ENCODE assay signal across 20 cellular contexts in the genomic region with DNA sequence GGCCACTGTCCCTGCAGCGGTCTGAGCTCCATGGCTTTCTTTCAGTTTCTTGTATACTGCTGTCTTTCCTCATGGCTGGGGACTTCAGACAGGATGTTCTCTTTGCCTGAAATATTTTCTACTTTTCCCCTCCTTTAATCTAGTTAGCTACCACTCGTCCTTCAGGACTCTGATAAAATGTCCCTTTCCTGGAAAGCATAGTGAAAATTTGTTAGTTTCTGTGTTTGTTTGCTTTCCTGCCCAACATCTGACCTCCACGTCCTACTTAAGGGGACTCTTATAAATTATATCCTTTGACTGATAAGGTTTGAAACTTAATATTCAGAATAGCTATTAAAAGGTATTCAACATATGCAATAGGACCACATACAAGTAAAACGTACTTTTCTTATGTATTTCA. TPM values are rescaled to one million over a fixed set of nuclear protein-coding genes. Genes with fewer than 3 reads are reported as not detected.
DNase-seq lines count a peak whose midpoint lies in the region; ATAC-seq and TF ChIP-seq lines count a peak whose summit lies in the region.
"Had no signal": no experiment of that assay in that cellular context is flagged by ENCODE, and none has a peak within 500 bp of the region (broad histone marks: within the 10 kb centered on the region; RNA-seq: fewer than 3 reads in every experiment).

No MANE protein-coding gene starts in this region.

- POLR2A ChIA-PET in IMR-90 (lab: Charles Lee; ENCODE audit: unreplicated experiment), result no interaction called here

- H2AFZ ChIP-seq in IMR-90 (replicated peaks; ENCODE audit: low read length, poor library complexity), result no peak overlapping the region
- no peak overlapping the region for H2AFZ ChIP-seq in OCI-LY3 (ENCODE audit: low read depth, low read length)

- no peaks in the 10 kb centered on the region for H3K79me1 ChIP-seq in IMR-90 (ENCODE audit: low read depth in 1 of 2, low read length in 2 of 2)

- H2AK9ac ChIP-seq in IMR-90 (replicated peaks; ENCODE audit: low read depth, low read length, poor library complexity), result no peak overlapping the region

- H3K4ac ChIP-seq in IMR-90 (ENCODE audit: low read depth, low read length), result no peak overlapping the region

- 0 out of 3 replicates have a peak overlapping the region, but pooled peaks have one; percentile 10 for H2BK15ac ChIP-seq in IMR-90 (ENCODE audit: low read depth, low read length)

- no peaks in the 10 kb centered on the region for H3K79me2 ChIP-seq in OCI-LY3 (ENCODE audit: low read length)

- H3K36me3 ChIP-seq in IMR-90 (ENCODE audit: control insufficient read depth, insufficient read depth, low read length) (no peaks in the 10 kb centered on the region), OCI-LY3 (replicated peaks; ENCODE audit: low read depth, low read length) (no peaks in the 10 kb centered on the region), right lobe of liver (no peaks in the 10 kb centered on the region), upper lobe of right lung (no peaks in the 10 kb centered on the region)
- H3K36me3 ChIP-seq: BE2C had no signal

- H2AK5ac ChIP-seq in IMR-90 (ENCODE audit: low read depth, low read length), result no peak overlapping the region

- peak overlapping the region; percentile 16 for H2BK120ac ChIP-seq in IMR-90 (ENCODE audit: low read depth, low read length)

- ATAC-seq in IMR-90 (ENCODE audit: low read depth) (no peak), right lobe of liver (peak in 3 of 4 donors; percentile 20 to 43 (median 31)), upper lobe of right lung (no peak)
- ATAC-seq: GM12878 had no signal

- no peak overlapping the region for H3K9ac ChIP-seq in IMR-90 (ENCODE audit: low read depth, low read length)
- H3K9ac ChIP-seq in OCI-LY3 (ENCODE audit: low read length), result no peak overlapping the region

- H3K27me3 ChIP-seq in IMR-90 (ENCODE audit: control insufficient read depth, insufficient read depth, low read length), result no peaks in the 10 kb centered on the region; the same call in 1 of the 2 replicates
- H3K27me3 ChIP-seq in OCI-LY3 (ENCODE audit: low read depth, low read length), result peaks cover 32% of the 10 kb centered on the region
- H3K27me3 ChIP-seq in right lobe of liver, result no peaks in the 10 kb centered on the region
- H3K27me3 ChIP-seq in upper lobe of right lung, result peaks cover 12% of the 10 kb centered on the region

- H3K4me1 ChIP-seq in IMR-90 (ENCODE audit: control insufficient read depth, insufficient read depth, low read length), result peaks cover 6% of the 10 kb centered on the region
- peaks cover 17% of the 10 kb centered on the region for H3K4me1 ChIP-seq in OCI-LY3 (ENCODE audit: low read length)
- peaks cover 0 to 3% (median 0%) of the 10 kb centered on the region in 4 donors for H3K4me1 ChIP-seq in right lobe of liver
- no peaks in the 10 kb centered on the region for H3K4me1 ChIP-seq in upper lobe of right lung
- H3K4me1 ChIP-seq: BE2C had no signal

- intact Hi-C loops in IMR-90 (cut with micrococcal nuclease), result no loop called here
- intact Hi-C loops in right lobe of liver (cut with DNase I), result no loop called here
- intact Hi-C loops in upper lobe of right lung (cut with DNase I), result no loop called here

- TF ChIP-seq CTCF in IMR-90 (conservative IDR thresholded peaks at IDR 0.05; ENCODE audit: low read depth, low read length), result no peak
- TF ChIP-seq CTCF in OCI-LY3 (IDR thresholded peaks at IDR 0.05; ENCODE audit: low read depth, low read length), result no peak
- TF ChIP-seq CTCF in right lobe of liver (IDR thresholded peaks at IDR 0.05), result no peak
- TF ChIP-seq CTCF in upper lobe of right lung (IDR thresholded peaks at IDR 0.05), result no peak

- H4K8ac ChIP-seq in IMR-90 (ENCODE audit: low read depth in 2 of 2, low read length in 2 of 2), result no peak overlapping the region

- CTCF ChIA-PET in IMR-90 (lab: Yijun Ruan, JAX), result interaction anchor here (0.9 to 3.2 kb wide), 4 partner anchors 12 to 242 kb away, joined by 3 to 16 read pairs (median 7); no protein-coding TSS in a partner anchor

- no peaks in the 10 kb centered on the region for H3K9me1 ChIP-seq in IMR-90 (ENCODE audit: insufficient read depth, low read length)

- H3K4me3 ChIP-seq in IMR-90 (ENCODE audit: insufficient read depth, low read depth, low read length) (no peak overlapping the region), OCI-LY3 (ENCODE audit: low read length) (0 out of 2 replicates have a peak overlapping the region, but pooled peaks have one; percentile 10), right lobe of liver (no peak overlapping the region), upper lobe of right lung (no peak overlapping the region)
- H3K4me3 ChIP-seq: GM12878 had no signal

- H2BK5ac ChIP-seq in IMR-90 (ENCODE audit: low read depth, low read length, poor library complexity, severe bottlenecking), result no peak overlapping the region

- H2BK20ac ChIP-seq in IMR-90 (ENCODE audit: low read depth, low read length), result no peak overlapping the region

- no peak overlapping the region for H4K5ac ChIP-seq in IMR-90 (ENCODE audit: low read depth, low read length)

- H4K91ac ChIP-seq in IMR-90 (ENCODE audit: insufficient read depth, low read depth, low read length), result no peak overlapping the region

- TF ChIP-seq RAD21 in IMR-90 (IDR thresholded peaks at IDR 0.05; ENCODE audit: low read length), result no peak

- no peak overlapping the region for H3K4me2 ChIP-seq in IMR-90 (ENCODE audit: low read depth, low read length)
- H3K4me2 ChIP-seq in OCI-LY3 (ENCODE audit: low read length), result peak overlapping the region; percentile 43

- no peaks in the 10 kb centered on the region for H4K20me1 ChIP-seq in IMR-90 (ENCODE audit: insufficient read depth, low read length)
- H4K20me1 ChIP-seq in OCI-LY3 (ENCODE audit: insufficient read depth, low read length), result no peaks in the 10 kb centered on the region

- in situ Hi-C loops in IMR-90 (cut with MboI; ENCODE audit: low sequenced_read_pairs), result no loop called here

- no peak overlapping the region for H3K18ac ChIP-seq in IMR-90 (ENCODE audit: low read depth, low read length)

- H3K23ac ChIP-seq in IMR-90 (ENCODE audit: low read depth, low read length), result no peak overlapping the region

- WGBS in IMR-90 (ENCODE audit: extremely low coverage in 2 of 2, insufficient read length in 1 of 2), 2 experiments, result 60% methylated on average over 1 of the region's 4 CpGs; no CpG with 5 or more reads in 1 of the 2 experiments
- 34% methylated on average over 4 of the region's 4 CpGs for WGBS in right lobe of liver (ENCODE audit: insufficient coverage, low coverage, low lambda C conversion rate, missing lambda C conversion rate)

- no peaks in the 10 kb centered on the region for H3K9me3 ChIP-seq in IMR-90 (ENCODE audit: control insufficient read depth, insufficient read depth, low read length)
- H3K9me3 ChIP-seq in OCI-LY3 (ENCODE audit: insufficient read depth, low read length), result no peaks in the 10 kb centered on the region
- no peaks in the 10 kb centered on the region for H3K9me3 ChIP-seq in right lobe of liver
- no peaks in the 10 kb centered on the region for H3K9me3 ChIP-seq in upper lobe of right lung
- H3K9me3 ChIP-seq: BE2C had no signal

- no TSS peak for BruUV-seq in IMR-90 (replicated peaks; lab: Mats Ljungman, UMichigan)

- no peak overlapping the region for H3K14ac ChIP-seq in IMR-90 (replicated peaks; ENCODE audit: low read depth, low read length)

- dilution Hi-C loops in IMR-90 (cut with HindIII; ENCODE audit: low sequenced_read_pairs, unreplicated experiment), result no loop called here

- H3K27ac ChIP-seq in IMR-90 (ENCODE audit: insufficient read depth, low read length), result no peak overlapping the region; the same call in 1 of the 2 replicates
- no peak overlapping the region for H3K27ac ChIP-seq in OCI-LY3 (ENCODE audit: low read length)
- no peak overlapping the region for H3K27ac ChIP-seq in right lobe of liver
- no peak overlapping the region for H3K27ac ChIP-seq in upper lobe of right lung

- DNase-seq in IMR-90, result no peak
- DNase-seq in right lobe of liver, result no peak
- no peak for DNase-seq in upper lobe of right lung
- DNase-seq in SIG-M5 (lab: John Stamatoyannopoulos, UW), result no peak
- DNase-seq in epidermal melanocyte (ENCODE audit: insufficient read length, low spot score), result no peak
- DNase-seq: ACHN; BE2C; C1 segment of cervical spinal cord; CD4-positive, CD25-positive, alpha-beta regulatory T cell; CD8-positive, alpha-beta memory T cell; COR-L47; DMS 273 treated with DMSO at 0.1 percent for 48 hours; DMS53; DND-41; EL; GOT3; H7 had no signal

- no peak for TF ChIP-seq POLR2A in IMR-90 (IDR thresholded peaks at IDR 0.05; ENCODE audit: low read depth, low read length)
- no peak for TF ChIP-seq POLR2A in right lobe of liver (IDR thresholded peaks at IDR 0.05)

- no peak overlapping the region for H3K56ac ChIP-seq in IMR-90 (ENCODE audit: extremely low read depth, insufficient read depth, low read length)

TF ChIP-seq in IMR-90, 13 proteins besides CTCF, POLR2A, EP300 and RAD21 (continues in another document):
- TF ChIP-seq, protein P1, sequence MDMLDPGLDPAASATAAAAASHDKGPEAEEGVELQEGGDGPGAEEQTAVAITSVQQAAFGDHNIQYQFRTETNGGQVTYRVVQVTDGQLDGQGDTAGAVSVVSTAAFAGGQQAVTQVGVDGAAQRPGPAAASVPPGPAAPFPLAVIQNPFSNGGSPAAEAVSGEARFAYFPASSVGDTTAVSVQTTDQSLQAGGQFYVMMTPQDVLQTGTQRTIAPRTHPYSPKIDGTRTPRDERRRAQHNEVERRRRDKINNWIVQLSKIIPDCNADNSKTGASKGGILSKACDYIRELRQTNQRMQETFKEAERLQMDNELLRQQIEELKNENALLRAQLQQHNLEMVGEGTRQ (IDR thresholded peaks at IDR 0.05; ENCODE audit: low read depth, low read length), result no peak
- TF ChIP-seq NFE2L2 (IDR thresholded peaks at IDR 0.05; ENCODE audit: low read depth, low read length), result no peak
- TF ChIP-seq, protein P2, sequence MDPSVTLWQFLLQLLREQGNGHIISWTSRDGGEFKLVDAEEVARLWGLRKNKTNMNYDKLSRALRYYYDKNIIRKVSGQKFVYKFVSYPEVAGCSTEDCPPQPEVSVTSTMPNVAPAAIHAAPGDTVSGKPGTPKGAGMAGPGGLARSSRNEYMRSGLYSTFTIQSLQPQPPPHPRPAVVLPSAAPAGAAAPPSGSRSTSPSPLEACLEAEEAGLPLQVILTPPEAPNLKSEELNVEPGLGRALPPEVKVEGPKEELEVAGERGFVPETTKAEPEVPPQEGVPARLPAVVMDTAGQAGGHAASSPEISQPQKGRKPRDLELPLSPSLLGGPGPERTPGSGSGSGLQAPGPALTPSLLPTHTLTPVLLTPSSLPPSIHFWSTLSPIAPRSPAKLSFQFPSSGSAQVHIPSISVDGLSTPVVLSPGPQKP (IDR thresholded peaks at IDR 0.05; ENCODE audit: borderline replicate concordance, low read depth, low read length), result no peak
- no peak for TF ChIP-seq MAZ (IDR thresholded peaks at IDR 0.05; ENCODE audit: borderline replicate concordance, low read depth, low read length)
- no peak for TF ChIP-seq CHD1 (IDR thresholded peaks at IDR 0.05; ENCODE audit: low read depth, low read length)
- TF ChIP-seq MAFK (IDR thresholded peaks at IDR 0.05; ENCODE audit: low read depth, low read length), result no peak

RNA-seq across cellular contexts. Expression of a gene that starts 48.8 kb away (rescaled TPM):
- total RNA-seq in IMR-90 (2012; rRNA removed) (under 0.01 TPM in 1 of 2 replicates, not detected in the other), right lobe of liver (under 1 TPM; 0.12 to 0.53 (median 0.23) TPM), upper lobe of right lung (0.67 TPM)
- polyA plus RNA-seq in IMR-90 (2012; rRNA removed), result 0.02 and 0.04 TPM in 2 replicates
- polyA plus RNA-seq in IMR-90 (2012; cell fraction: cytosol; rRNA removed), result 0.01 TPM in 1 of 2 replicates, not detected in the other
- 0.16 and 0.25 TPM in 2 replicates for polyA plus RNA-seq in IMR-90 (2012; cell fraction: nucleus; rRNA removed; ENCODE audit: low replicate concordance)
- total RNA-seq: CD4-positive, CD25-positive, alpha-beta regulatory T cell; G401; GM12878 had no signal
- polyA plus RNA-seq: CD4-positive, CD25-positive, alpha-beta regulatory T cell; CD8-positive, alpha-beta memory T cell had no signal

Comparison
In these comparisons a context has a peak if more than half of its experiments do, and no peak if none do; other contexts are left out.
1. ATAC-seq: peak in right lobe of liver (3 of 4); none in IMR-90 (single experiment) and upper lobe of right lung (single experiment).